In the genomic region with DNA sequence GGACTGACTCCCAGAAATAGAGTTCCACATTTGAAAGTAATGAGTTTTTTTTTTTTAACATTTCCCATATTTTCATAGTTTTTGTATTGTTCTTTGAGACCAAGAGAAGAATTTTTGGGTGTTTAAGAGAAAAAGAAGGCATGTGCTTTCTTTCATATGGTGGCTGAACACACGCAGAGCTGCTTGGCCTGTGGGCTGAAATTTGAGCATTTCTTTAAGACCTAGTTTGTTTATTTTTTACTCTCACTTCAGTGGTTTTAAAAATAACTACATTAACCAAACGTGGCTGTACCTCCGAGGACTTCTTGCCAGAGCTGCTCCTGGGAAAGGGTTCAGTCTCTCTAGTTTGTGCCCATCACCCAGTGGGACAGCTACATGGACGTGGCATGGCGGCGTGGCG, we compare ENCODE assay signal across 27 cellular contexts. TPM values are rescaled to one million over a fixed set of nuclear protein-coding genes. Genes with fewer than 3 reads are reported as not detected.
DNase-seq lines count a peak whose midpoint lies in the region; ATAC-seq and TF ChIP-seq lines count a peak whose summit lies in the region.
"Had no signal": no experiment of that assay in that cellular context is flagged by ENCODE, and none has a peak within 500 bp of the region (broad histone marks: within the 10 kb centered on the region; RNA-seq: fewer than 3 reads in every experiment).

No MANE protein-coding gene starts in this region.

- peaks cover 16% of the 10 kb centered on the region for H3K9me3 Mint-ChIP-seq in MCF 10A (ENCODE audit: unreplicated experiment)

- CTCF ChIA-PET in MCF 10A (lab: Yijun Ruan, JAX): interaction anchor here (0.7 kb wide), 2 partner anchors 15 to 1683 kb away, joined by 3 to 5 read pairs; no protein-coding TSS in a partner anchor

- no peaks in the 10 kb centered on the region for H3K36me3 ChIP-seq in prostate gland
- H3K36me3 ChIP-seq: HAP-1, right lobe of liver, SJSA1, uterus had no signal

- H3K4me3 Mint-ChIP-seq in T-helper 17 cell: no peak overlapping the region
- H3K4me3 Mint-ChIP-seq in MCF 10A (ENCODE audit: unreplicated experiment): no peak overlapping the region
- H3K4me3 Mint-ChIP-seq: activated T-helper 1 cell treated with anti-CD3 and anti-CD28 coated beads, Interleukin-12 subunit alpha, Interleukin-12 subunit beta, Interleukin-2, Interleukin-4 antibody, amounts not matched to agents 30 ng/mL and 10 ng/mL and 1 ng/mL, durations not matched to agents 14 hours and 24 hours and 36 hours; nephron progenitor cell; stimulated activated effector memory CD8-positive, alpha-beta T cell treated with anti-CD3 and anti-CD28 coated beads, Interleukin-12 subunit alpha, Interleukin-12 subunit beta, amount 100 ng/mL, for 72 hours had no signal

- H3K27ac ChIP-seq in C4-2B (peak overlapping the region; percentile 29), prostate gland (peak overlapping the region; percentile 43)
- H3K27ac ChIP-seq: A549, right lobe of liver, SJSA1, uterus had no signal

- no TSS peak for BruUV-seq in MCF 10A (replicated peaks; lab: Mats Ljungman, UMichigan)

- H3K4me1 Mint-ChIP-seq in T-helper 17 cell (peaks cover 46% of the 10 kb centered on the region), MCF 10A (ENCODE audit: insufficient read depth, unreplicated experiment) (peaks cover 24% of the 10 kb centered on the region)

- no peak for TF ChIP-seq POLR2A in prostate gland (IDR thresholded peaks at IDR 0.05)

- POLR2A ChIA-PET in MCF 10A (lab: Yijun Ruan, JAX): no interaction called here

- no peaks in the 10 kb centered on the region for H3K36me3 Mint-ChIP-seq in T-helper 17 cell (ENCODE audit: low read depth)
- no peaks in the 10 kb centered on the region for H3K36me3 Mint-ChIP-seq in MCF 10A (ENCODE audit: insufficient read depth, unreplicated experiment)

- intact Hi-C loops in prostate gland (cut with DNase I) (no loop called here), MCF 10A (cut with micrococcal nuclease) (loop anchor here (10.0 kb wide), 1 partner anchor 61 kb away; the partner anchor contains the start of gene INPP5A)

- ATAC-seq in T-helper 17 cell: no peak
- ATAC-seq: A549; K562; right lobe of liver; stimulated activated effector memory CD8-positive, alpha-beta T cell treated with anti-CD3 and anti-CD28 coated beads, Interleukin-12 subunit alpha, Interleukin-12 subunit beta, amount 100 ng/mL, for 72 hours had no signal

- H3K27me3 Mint-ChIP-seq in T-helper 17 cell: no peaks in the 10 kb centered on the region
- no peaks in the 10 kb centered on the region for H3K27me3 Mint-ChIP-seq in MCF 10A (ENCODE audit: insufficient read depth, unreplicated experiment)

- TF ChIP-seq CTCF in C4-2B (conservative IDR thresholded peaks at IDR 0.05) (no peak), prostate gland (IDR thresholded peaks at IDR 0.05) (no peak), MCF 10A (IDR thresholded peaks at IDR 0.05; ENCODE audit: unreplicated experiment) (no peak)

- no peak overlapping the region for H3K4me3 ChIP-seq in prostate gland
- H3K4me3 ChIP-seq: A549, HAP-1, K562, right lobe of liver, SJSA1, uterus had no signal

- WGBS in prostate gland: 30% methylated on average over 7 of the region's 7 CpGs

- DNase-seq in T-helper 17 cell (no peak), fibroblast of gingiva (ENCODE audit: low read depth) (peak; percentile 36), prostate gland (ENCODE audit: low spot score) (no peak), MCF 10A (ENCODE audit: unreplicated experiment) (no peak), SHP77 treated with DMSO at 0.1 percent for 48 hours (lab: John Stamatoyannopoulos, UW) (no peak), ureter (ENCODE audit: low spot score) (no peak), DMS53 (lab: John Stamatoyannopoulos, UW) (no peak)
- DNase-seq: activated CD4-positive, alpha-beta T cell treated with anti-CD3 and anti-CD28 coated beads, Interleukin-2, amount 50 U/mL, for 48 hours; activated naive CD4-positive, alpha-beta T cell treated with anti-CD3 and anti-CD28 coated beads, Interleukin-2, amount 50 U/mL, for 16 hours; GDM1; kidney; NCI-H1417; NCI-H2029 treated with DMSO at 0.1 percent for 48 hours; NCI-H2227 treated with DMSO at 0.1 percent for 48 hours; NCI-H69; nephron progenitor cell; right lobe of liver; stimulated activated CD4-positive, alpha-beta T cell treated with anti-CD3 and anti-CD28 coated beads, Interleukin-4, amount 100 ng/mL, for 24 hours; T-helper 1 cell; uterus had no signal

- no peaks in the 10 kb centered on the region for H3K9me3 ChIP-seq in T-helper 17 cell (ENCODE audit: control insufficient read depth, low read length, poor library complexity, severe bottlenecking)
- no peaks in the 10 kb centered on the region for H3K9me3 ChIP-seq in prostate gland
- H3K9me3 ChIP-seq: right lobe of liver, uterus had no signal

- peaks cover 15% of the 10 kb centered on the region for H3K4me1 ChIP-seq in prostate gland (replicated peaks)

- H3K27me3 ChIP-seq in prostate gland (replicated peaks; ENCODE audit: insufficient read depth): no peaks in the 10 kb centered on the region
- H3K27me3 ChIP-seq: right lobe of liver, SJSA1, uterus had no signal

- H3K27ac Mint-ChIP-seq in T-helper 17 cell: peak overlapping the region; percentile 5
- no peak overlapping the region for H3K27ac Mint-ChIP-seq in MCF 10A (ENCODE audit: low read depth, unreplicated experiment)
- H3K27ac Mint-ChIP-seq: activated T-helper 1 cell treated with anti-CD3 and anti-CD28 coated beads, Interleukin-12 subunit alpha, Interleukin-12 subunit beta, Interleukin-2, Interleukin-4 antibody, amounts not matched to agents 30 ng/mL and 10 ng/mL and 1 ng/mL, durations not matched to agents 14 hours and 24 hours and 36 hours; nephron progenitor cell; stimulated activated effector memory CD8-positive, alpha-beta T cell treated with anti-CD3 and anti-CD28 coated beads, Interleukin-12 subunit alpha, Interleukin-12 subunit beta, amount 100 ng/mL, for 72 hours had no signal

RNA-seq across cellular contexts. Expression of gene INPP5A, which starts 58.3 kb away (rescaled TPM):
- total RNA-seq in T-helper 17 cell (10 to 100 TPM; 17.6 to 24.7 TPM), prostate gland (10 to 100 TPM; 49.5 to 83.3 TPM), MCF 10A (2022) (14.2 and 14.7 TPM in 2 replicates), ureter (63.5 TPM)
